In the genomic region with DNA sequence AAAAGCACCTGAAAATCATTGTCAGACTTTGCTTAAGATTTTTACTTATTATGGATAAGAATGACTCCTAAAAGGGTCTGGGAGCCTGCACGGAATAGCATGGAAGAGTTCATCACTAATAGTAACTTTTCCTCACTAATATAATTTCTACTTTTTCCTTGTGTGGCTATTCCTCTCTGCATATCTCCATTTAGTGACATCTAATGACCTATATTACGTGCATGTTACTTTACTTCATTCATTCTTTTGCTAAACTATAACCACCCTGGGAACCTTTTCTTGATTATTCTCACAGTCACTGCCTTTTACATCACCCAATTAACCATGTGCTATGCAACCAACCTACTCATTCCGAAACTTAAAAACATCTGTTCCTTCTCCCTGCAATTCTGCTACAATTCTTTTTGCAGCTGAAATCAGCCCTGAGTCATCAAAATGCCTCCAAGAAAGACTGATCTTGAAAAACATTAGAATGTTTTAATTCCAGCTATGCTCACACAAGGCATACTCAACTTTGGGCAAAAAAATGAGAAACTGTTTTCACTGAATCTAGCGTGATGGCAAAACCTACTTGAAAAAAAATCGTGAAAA, we compare ENCODE assay signal across 9 cellular contexts.
DNase-seq lines count a peak whose midpoint lies in the region; ATAC-seq and TF ChIP-seq lines count a peak whose summit lies in the region.
"Had no signal": no experiment of that assay in that cellular context is flagged by ENCODE, and none has a peak within 500 bp of the region (broad histone marks: within the 10 kb centered on the region; RNA-seq: fewer than 3 reads in every experiment).

No MANE protein-coding gene starts in this region.

- no peak for TF ChIP-seq CTCF in HFF-Myc (IDR thresholded peaks at IDR 0.05; ENCODE audit: low read depth, low read length, missing control alignments)

- no peak overlapping the region for H3K4me3 ChIP-seq in HFF-Myc (replicated peaks; ENCODE audit: low read depth, low read length)

- DNase-seq in HFF-Myc (ENCODE audit: extremely low read depth, low read depth): peak; percentile 43
- DNase-seq in LHCN-M2 (ENCODE audit: low read depth): peak; percentile 75
- peak; percentile 82 for DNase-seq in iris pigment epithelial cell (ENCODE audit: low read depth)
- no peak for DNase-seq in HUDEP-2 (lab: John Stamatoyannopoulos, UW; ENCODE audit: unreplicated experiment in 76 of 76)
- DNase-seq in NCI-H146 (lab: John Stamatoyannopoulos, UW): no peak
- no peak for DNase-seq in NK-92 (lab: John Stamatoyannopoulos, UW; ENCODE audit: unreplicated experiment)
- no peak for DNase-seq in SKM-1 (lab: John Stamatoyannopoulos, UW; ENCODE audit: unreplicated experiment)
- DNase-seq: effector memory CD8-positive, alpha-beta T cell had no signal

- peak; percentile 96 for ATAC-seq in GM18519 (IDR thresholded peaks at IDR 0.05; ENCODE audit: low FRiP score, unreplicated experiment)
- ATAC-seq: effector memory CD8-positive, alpha-beta T cell had no signal

Comparison
In these comparisons a context has a peak if more than half of its experiments do, and no peak if none do; other contexts are left out.
1. DNase-seq: peak in HFF-Myc (single experiment), LHCN-M2 (single experiment) and iris pigment epithelial cell (single experiment); none in HUDEP-2 (0 of 76), NCI-H146 (single experiment), NK-92 (single experiment) and SKM-1 (single experiment).